In genomic region chr1:109788695-109789521, GRCh38 we compare ENCODE assay signal across 9 cellular contexts. TPM values are rescaled to one million over a fixed set of nuclear protein-coding genes. Genes with fewer than 3 reads are reported as not detected.
A peak's percentile ranks its signal among the peaks of the same experiment; 100 is the strongest.
DNase-seq lines count a peak whose midpoint lies in the region; FAIRE-seq and TF ChIP-seq lines count a peak whose summit lies in the region.
"Had no signal": no experiment of that assay in that cellular context is flagged by ENCODE, and none has a peak within 500 bp of the region (broad histone marks: within the 10 kb centered on the region; RNA-seq: fewer than 3 reads in every experiment).

No MANE protein-coding gene starts in this region.

- TF ChIP-seq POLR2A in H54 (IDR thresholded peaks at IDR 0.05; ENCODE audit: low read depth, low read length) = no peak

- H3K4me3 ChIP-seq in GM12864 (ENCODE audit: low read depth, low read length) (no peak overlapping the region), fibroblast of pulmonary artery (replicated peaks; ENCODE audit: low read depth, low read length) (no peak overlapping the region)

- TF ChIP-seq CTCF in 22Rv1 (IDR thresholded peaks at IDR 0.05) = peak; percentile 30
- TF ChIP-seq CTCF in GM12864 (IDR thresholded peaks at IDR 0.05; ENCODE audit: low read depth, low read length, missing control alignments) = peak; percentile 54
- TF ChIP-seq CTCF in fibroblast of pulmonary artery (IDR thresholded peaks at IDR 0.05; ENCODE audit: low read length, missing control alignments) = peak; percentile 50

- H3K27ac ChIP-seq in 22Rv1 = no peak overlapping the region
- H3K27ac ChIP-seq in caudate nucleus (ENCODE audit: low read depth, low read length) = no peak overlapping the region

- FAIRE-seq in H54 (lab: Jason Lieb, UNC) = no peak

- no peak for DNase-seq in GM12864 (ENCODE audit: low read depth)
- peak; percentile 78 for DNase-seq in SKM-1 (lab: John Stamatoyannopoulos, UW; ENCODE audit: unreplicated experiment)
- no peak for DNase-seq in fibroblast of pulmonary artery (ENCODE audit: low read depth)
- DNase-seq in ureter (ENCODE audit: low spot score) = peak; percentile 37
- DNase-seq in H54 (ENCODE audit: insufficient read length, low spot score) = no peak
- DNase-seq in caudate nucleus (lab: John Stamatoyannopoulos, UW) = no peak
- no peak for DNase-seq in NCI-H1105 treated with DMSO at 0.1 percent for 48 hours (lab: John Stamatoyannopoulos, UW)

RNA-seq across cellular contexts. Expression of gene EPS8L3, which starts 25.2 kb away (rescaled TPM):
- total RNA-seq in ureter = 0.55 TPM
- total RNA-seq: right cardiac atrium had no signal

RNA-seq across cellular contexts. Expression of gene GSTM3, which starts 48.1 kb away (rescaled TPM):
- total RNA-seq in ureter = 55.6 TPM

Comparison
In these comparisons a context has a peak if more than half of its experiments do, and no peak if none do; other contexts are left out.
1. DNase-seq: peak in SKM-1 (single experiment) and ureter (single experiment); none in GM12864 (single experiment), fibroblast of pulmonary artery (single experiment), H54 (single experiment), caudate nucleus (0 of 61) and NCI-H1105 treated with DMSO at 0.1 percent for 48 hours (single experiment).
2. Peak in every context shown above with its lines, with median percentiles within 50 percentile points of each other: CTCF ChIP-seq.